29 cellular contexts compared by ENCODE assay signal in genomic region chr4:8412288-8412687, GRCh38.
"Had no signal": no experiment of that assay in that cellular context is flagged by ENCODE, and none has a peak within 500 bp of the region (broad histone marks: within the 10 kb centered on the region; RNA-seq: fewer than 3 reads in every experiment).

No MANE protein-coding gene starts in this region.

- H3K27me3 ChIP-seq: Peyer's patch, SJCRH30 had no signal

- H3K4me1 ChIP-seq: Peyer's patch, SJCRH30 had no signal

- H3K27ac Mint-ChIP-seq: activated CD4-positive, alpha-beta T cell treated with anti-CD3 and anti-CD28 coated beads, Interleukin-2, amount 10 ng/mL, durations not matched to agents 7 days and 5 days; activated CD8-positive, alpha-beta T cell treated with anti-CD3 and anti-CD28 coated beads, Interleukin-2, amount 10 ng/mL, durations not matched to agents 7 days and 5 days; activated naive CD4-positive, alpha-beta T cell treated with anti-CD3 and anti-CD28 coated beads, Interleukin-2, amount 10 ng/mL, durations not matched to agents 7 days and 5 days; activated naive CD8-positive, alpha-beta T cell; activated naive CD8-positive, alpha-beta T cell treated with anti-CD3 and anti-CD28 coated beads, Interleukin-2, amount 50 U/mL, for 24 hours; activated T-cell treated with anti-CD3 and anti-CD28 coated beads, Interleukin-2, amount 50 U/mL, for 24 hours had no signal

- H3K27me3 Mint-ChIP-seq: activated CD4-positive, alpha-beta T cell treated with anti-CD3 and anti-CD28 coated beads, Interleukin-2, amount 10 ng/mL, durations not matched to agents 7 days and 5 days; activated naive CD4-positive, alpha-beta T cell treated with anti-CD3 and anti-CD28 coated beads, Interleukin-2, amount 10 ng/mL, durations not matched to agents 7 days and 5 days; activated naive CD8-positive, alpha-beta T cell; activated naive CD8-positive, alpha-beta T cell treated with anti-CD3 and anti-CD28 coated beads, Interleukin-2, amount 50 U/mL, for 24 hours; activated T-cell treated with anti-CD3 and anti-CD28 coated beads, Interleukin-2, amount 50 U/mL, for 24 hours; brain had no signal

- H3K9ac ChIP-seq: KMS-11 had no signal

- ATAC-seq: activated CD8-positive, alpha-beta T cell treated with anti-CD3 and anti-CD28 coated beads, Interleukin-2, amount 10 ng/mL, durations not matched to agents 7 days and 5 days; activated naive CD8-positive, alpha-beta T cell treated with anti-CD3 and anti-CD28 coated beads, Interleukin-2, amount 50 U/mL, for 24 hours; PC-3 had no signal

- DNase-seq: activated CD4-positive, alpha-beta T cell treated with anti-CD3 and anti-CD28 coated beads, Interleukin-2, amount 10 ng/mL, durations not matched to agents 7 days and 5 days; activated CD4-positive, alpha-beta T cell treated with anti-CD3 and anti-CD28 coated beads, Interleukin-2, amount 50 U/mL, for 48 hours; activated CD4-positive, CD25-positive, alpha-beta regulatory T cell; activated CD8-positive, alpha-beta T cell treated with anti-CD3 and anti-CD28 coated beads, Interleukin-2, amount 10 ng/mL, durations not matched to agents 7 days and 5 days; activated gamma-delta T cell treated with Interleukin-2 at 50 U/mL for 16 hours; activated naive CD4-positive, alpha-beta T cell treated with anti-CD3 and anti-CD28 coated beads, Interleukin-2, amount 10 ng/mL, durations not matched to agents 7 days and 5 days; activated naive CD8-positive, alpha-beta T cell treated with anti-CD3 and anti-CD28 coated beads, Interleukin-2, amount 50 U/mL, for 24 hours; activated T-cell treated with anti-CD3 and anti-CD28 coated beads, Interleukin-2, amount 50 U/mL, for 24 hours; anterior cingulate cortex; caudate nucleus; cerebellar nuclear complex; MM.1S; MV-4-11; NCI-H1092; NCI-H1436 treated with DMSO at 0.1 percent for 48 hours; NCI-H1694 treated with DMSO at 0.1 percent for 48 hours; NCI-H2029; NCI-H345; NCI-H524 treated with DMSO at 0.1 percent for 48 hours; PC-3; Peyer's patch; Right ventricle myocardium superior; SJCRH30; T1000; WERI-Rb-1 had no signal

- H3K27ac ChIP-seq: KMS-11, Peyer's patch, SJCRH30, SK-N-MC, WERI-Rb-1 had no signal

- H3K4me2 ChIP-seq: KMS-11 had no signal

- H3K4me3 Mint-ChIP-seq: activated CD4-positive, alpha-beta T cell treated with anti-CD3 and anti-CD28 coated beads, Interleukin-2, amount 10 ng/mL, durations not matched to agents 7 days and 5 days; activated CD8-positive, alpha-beta T cell treated with anti-CD3 and anti-CD28 coated beads, Interleukin-2, amount 10 ng/mL, durations not matched to agents 7 days and 5 days; activated naive CD4-positive, alpha-beta T cell treated with anti-CD3 and anti-CD28 coated beads, Interleukin-2, amount 10 ng/mL, durations not matched to agents 7 days and 5 days; activated naive CD8-positive, alpha-beta T cell; activated naive CD8-positive, alpha-beta T cell treated with anti-CD3 and anti-CD28 coated beads, Interleukin-2, amount 50 U/mL, for 24 hours; activated T-cell treated with anti-CD3 and anti-CD28 coated beads, Interleukin-2, amount 50 U/mL, for 24 hours; brain had no signal

- H3K4me3 ChIP-seq: Peyer's patch, SJCRH30, SK-N-MC had no signal

- H3K9me3 Mint-ChIP-seq: activated CD4-positive, alpha-beta T cell treated with anti-CD3 and anti-CD28 coated beads, Interleukin-2, amount 10 ng/mL, durations not matched to agents 7 days and 5 days; activated naive CD4-positive, alpha-beta T cell treated with anti-CD3 and anti-CD28 coated beads, Interleukin-2, amount 10 ng/mL, durations not matched to agents 7 days and 5 days; activated naive CD8-positive, alpha-beta T cell treated with anti-CD3 and anti-CD28 coated beads, Interleukin-2, amount 50 U/mL, for 24 hours; activated T-cell treated with anti-CD3 and anti-CD28 coated beads, Interleukin-2, amount 50 U/mL, for 24 hours; brain had no signal

- H3K9me3 ChIP-seq: Peyer's patch, SJCRH30 had no signal
